In genomic region chr2:202821538-202822160, GRCh38 we compare ENCODE assay signal across 17 cellular contexts. TPM values are rescaled to one million over a fixed set of nuclear protein-coding genes. Genes with fewer than 3 reads are reported as not detected.
DNase-seq lines count a peak whose midpoint lies in the region; ATAC-seq and TF ChIP-seq lines count a peak whose summit lies in the region.
"Had no signal": no experiment of that assay in that cellular context is flagged by ENCODE, and none has a peak within 500 bp of the region (broad histone marks: within the 10 kb centered on the region; RNA-seq: fewer than 3 reads in every experiment).

No MANE protein-coding gene starts in this region.

- H3K36me3 Mint-ChIP-seq in stimulated activated naive B cell treated with anti-CD40 and anti-IgM and Interleukin-4, amounts not matched to agents 10 μg/mL and 1 μg/mL and 100 μg/mL, for 72 hours: peaks cover 0 to 6% of the 10 kb centered on the region in 2 donors
- H3K36me3 Mint-ChIP-seq: CD4-positive, CD25-positive, alpha-beta regulatory T cell had no signal

- no peaks in the 10 kb centered on the region for H3K27me3 ChIP-seq in DOHH2 (ENCODE audit: control insufficient read depth, low read length)

- peak; percentile 36 to 50 for ATAC-seq in stimulated activated naive B cell treated with anti-CD40 and anti-IgM and Interleukin-4, amounts not matched to agents 10 μg/mL and 1 μg/mL and 100 μg/mL, for 72 hours (replicated peaks)

- no peak overlapping the region for H3K27ac Mint-ChIP-seq in stimulated activated naive B cell treated with anti-CD40 and anti-IgM and Interleukin-4, amounts not matched to agents 10 μg/mL and 1 μg/mL and 100 μg/mL, for 72 hours
- H3K27ac Mint-ChIP-seq: CD4-positive, CD25-positive, alpha-beta regulatory T cell had no signal

- H3K9me2 ChIP-seq in DOHH2 (replicated peaks; ENCODE audit: control insufficient read depth, low read length): no peaks in the 10 kb centered on the region

- H3F3A ChIP-seq in DOHH2 (ENCODE audit: control insufficient read depth, insufficient read depth): no peaks in the 10 kb centered on the region

- peaks cover 18% of the 10 kb centered on the region for H3K4me1 ChIP-seq in DOHH2 (ENCODE audit: control insufficient read depth, low read length)

- TF ChIP-seq CTCF in DOHH2 (IDR thresholded peaks at IDR 0.05; ENCODE audit: low read depth, low read length, poor library complexity, severe bottlenecking): no peak

- no peaks in the 10 kb centered on the region for H3K9me3 ChIP-seq in DOHH2 (ENCODE audit: control insufficient read depth, insufficient read depth, low read length)

- no peak overlapping the region for H3K27ac ChIP-seq in DOHH2 (ENCODE audit: low read depth, low read length)

- peak overlapping the region; percentile 12 for H3K4me2 ChIP-seq in DOHH2 (ENCODE audit: low read length)

- H4K20me1 ChIP-seq in DOHH2 (ENCODE audit: control insufficient read depth, insufficient read depth, low read depth, low read length): no peaks in the 10 kb centered on the region

- H3K27me3 Mint-ChIP-seq in stimulated activated naive B cell treated with anti-CD40 and anti-IgM and Interleukin-4, amounts not matched to agents 10 μg/mL and 1 μg/mL and 100 μg/mL, for 72 hours: no peaks in the 10 kb centered on the region
- H3K27me3 Mint-ChIP-seq: CD4-positive, CD25-positive, alpha-beta regulatory T cell had no signal

- no peak overlapping the region for H3K4me3 ChIP-seq in DOHH2 (ENCODE audit: low read length)

- DNase-seq in NAMALWA (ENCODE audit: low spot score) (peak; percentile 43), cerebellum (ENCODE audit: low spot score) (peak; percentile 59), NCI-H2081 (lab: John Stamatoyannopoulos, UW) (no peak), NCI-H2029 (lab: John Stamatoyannopoulos, UW) (no peak)
- no peak for DNase-seq in stimulated activated naive B cell treated with anti-CD40 and anti-IgM and Interleukin-4, amounts not matched to agents 10 μg/mL and 1 μg/mL and 100 μg/mL, for 72 hours
- no peak for DNase-seq in stimulated activated CD4-positive, alpha-beta T cell treated with anti-CD3 and anti-CD28 coated beads, Interleukin-2, amount 100 ng/mL, for 48 hours
- DNase-seq: ACHN; AML-193; CD4-positive, CD25-positive, alpha-beta regulatory T cell; COR-L47; DMS153; EL; NCI-H187 treated with DMSO at 0.1 percent for 48 hours; NCI-H774; Right ventricle myocardium superior; T-helper 1 cell had no signal

- H3K79me2 ChIP-seq in DOHH2 (ENCODE audit: control insufficient read depth, low read length): no peaks in the 10 kb centered on the region

- no peaks in the 10 kb centered on the region for H3K9me3 Mint-ChIP-seq in stimulated activated naive B cell treated with anti-CD40 and anti-IgM and Interleukin-4, amounts not matched to agents 10 μg/mL and 1 μg/mL and 100 μg/mL, for 72 hours

- peaks cover 2 to 7% of the 10 kb centered on the region in 2 donors for H3K4me1 Mint-ChIP-seq in stimulated activated naive B cell treated with anti-CD40 and anti-IgM and Interleukin-4, amounts not matched to agents 10 μg/mL and 1 μg/mL and 100 μg/mL, for 72 hours
- H3K4me1 Mint-ChIP-seq: CD4-positive, CD25-positive, alpha-beta regulatory T cell had no signal

- no peaks in the 10 kb centered on the region for H3K36me3 ChIP-seq in DOHH2 (ENCODE audit: control insufficient read depth, low read length)

- no peak overlapping the region for H3K4me3 Mint-ChIP-seq in stimulated activated naive B cell treated with anti-CD40 and anti-IgM and Interleukin-4, amounts not matched to agents 10 μg/mL and 1 μg/mL and 100 μg/mL, for 72 hours
- H3K4me3 Mint-ChIP-seq: CD4-positive, CD25-positive, alpha-beta regulatory T cell had no signal

RNA-seq across cellular contexts. Expression of gene ICA1L, which starts 49.9 kb away (rescaled TPM):
- 72.3 TPM for total RNA-seq in cerebellum

Comparison
In these comparisons a context has a peak if more than half of its experiments do, and no peak if none do; other contexts are left out.
1. DNase-seq: peak in NAMALWA (single experiment) and cerebellum (single experiment); none in stimulated activated naive B cell treated with anti-CD40 and anti-IgM and Interleukin-4, amounts not matched to agents 10 μg/mL and 1 μg/mL and 100 μg/mL, for 72 hours (single experiment), NCI-H2081 (0 of 2), stimulated activated CD4-positive, alpha-beta T cell treated with anti-CD3 and anti-CD28 coated beads, Interleukin-2, amount 100 ng/mL, for 48 hours (0 of 2) and NCI-H2029 (single experiment).